ENCODE assay signal across 13 cellular contexts in genomic region chr1:24486296-24487065, GRCh38. TPM values are rescaled to one million over a fixed set of nuclear protein-coding genes. Genes with fewer than 3 reads are reported as not detected.
A peak's percentile ranks its signal among the peaks of the same experiment; 100 is the strongest.
DNase-seq lines count a peak whose midpoint lies in the region; ATAC-seq and TF ChIP-seq lines count a peak whose summit lies in the region.
"Had no signal": no experiment of that assay in that cellular context is flagged by ENCODE, and none has a peak within 500 bp of the region (broad histone marks: within the 10 kb centered on the region; RNA-seq: fewer than 3 reads in every experiment).

No MANE protein-coding gene starts in this region.

- peak overlapping the region; percentile 91 for H3K27ac Mint-ChIP-seq in activated CD4-positive, alpha-beta T cell treated with anti-CD3 and anti-CD28 coated beads for 36 hours
- H3K27ac Mint-ChIP-seq in activated T-cell treated with anti-CD3 and anti-CD28 coated beads, Interleukin-2, amount 50 U/mL, for 24 hours: peak overlapping the region; percentile 95
- peak overlapping the region; percentile 93 to 99 (median 97) for H3K27ac Mint-ChIP-seq in naive thymus-derived CD4-positive, alpha-beta T cell

- H3K4me3 ChIP-seq in naive thymus-derived CD4-positive, alpha-beta T cell (ENCODE audit: low read length): peak overlapping the region; percentile 11
- H3K4me3 ChIP-seq: cardiac muscle cell had no signal

- peaks cover 79% of the 10 kb centered on the region for H3K4me1 Mint-ChIP-seq in activated CD4-positive, alpha-beta T cell treated with anti-CD3 and anti-CD28 coated beads for 36 hours
- H3K4me1 Mint-ChIP-seq in activated T-cell treated with anti-CD3 and anti-CD28 coated beads, Interleukin-2, amount 50 U/mL, for 24 hours (ENCODE audit: low read depth): peaks cover 74% of the 10 kb centered on the region
- H3K4me1 Mint-ChIP-seq in naive thymus-derived CD4-positive, alpha-beta T cell: peaks cover 47 to 90% (median 76%) of the 10 kb centered on the region in 7 donors

- H3K27me3 Mint-ChIP-seq in activated CD4-positive, alpha-beta T cell treated with anti-CD3 and anti-CD28 coated beads for 36 hours: no peaks in the 10 kb centered on the region
- no peaks in the 10 kb centered on the region for H3K27me3 Mint-ChIP-seq in activated T-cell treated with anti-CD3 and anti-CD28 coated beads, Interleukin-2, amount 50 U/mL, for 24 hours
- H3K27me3 Mint-ChIP-seq in naive thymus-derived CD4-positive, alpha-beta T cell: no peaks in the 10 kb centered on the region

- intact Hi-C loops in activated CD4-positive, alpha-beta T cell treated with anti-CD3 and anti-CD28 coated beads for 36 hours (cut with DNase I, micrococcal nuclease): loop anchor here (5.0 to 10.0 kb wide), 3 partner anchors 101 to 538 kb away; no protein-coding TSS in a partner anchor
- intact Hi-C loops in naive thymus-derived CD4-positive, alpha-beta T cell (cut with micrococcal nuclease): loop anchor here (1.0 kb wide), 4 partner anchors 16 to 71 kb away; partner anchors contain the start of genes RCAN3 (in 2 of the 2) and NIPAL3 (in 1 of the 2)
- intact Hi-C loops in left colon (cut with DNase I, micrococcal nuclease): no loop called here

- peaks cover 6% of the 10 kb centered on the region for H3K9me3 ChIP-seq in KOPT-K1 (ENCODE audit: insufficient read depth, low read length, poor library complexity, severe bottlenecking)
- peaks cover 0 to 3% (median 0%) of the 10 kb centered on the region in 3 experiments for H3K9me3 ChIP-seq in naive thymus-derived CD4-positive, alpha-beta T cell (ENCODE audit: control insufficient read depth in 2 of 3, low read length in 3 of 3)

- DNase-seq in activated CD4-positive, alpha-beta T cell treated with anti-CD3 and anti-CD28 coated beads for 36 hours: peak; percentile 36
- DNase-seq in activated CD4-positive, alpha-beta T cell treated with anti-CD3 and anti-CD28 coated beads for 1 hour: no peak
- DNase-seq in activated T-cell treated with anti-CD3 and anti-CD28 coated beads, Interleukin-2, amount 50 U/mL, for 24 hours: peak; percentile 50
- peak in 7 of 9 donors; percentile 69 to 82 (median 77) for DNase-seq in naive thymus-derived CD4-positive, alpha-beta T cell
- DNase-seq in left colon (no peak), NCI-H1417 (lab: John Stamatoyannopoulos, UW) (no peak)
- DNase-seq: NCI-H1105 treated with DMSO at 0.1 percent for 48 hours, NCI-H226, posterior cingulate gyrus had no signal

- H3K36me3 Mint-ChIP-seq in activated CD4-positive, alpha-beta T cell treated with anti-CD3 and anti-CD28 coated beads for 36 hours (ENCODE audit: low read depth): peaks cover 26% of the 10 kb centered on the region
- peaks cover 6% of the 10 kb centered on the region for H3K36me3 Mint-ChIP-seq in activated T-cell treated with anti-CD3 and anti-CD28 coated beads, Interleukin-2, amount 50 U/mL, for 24 hours (ENCODE audit: low read depth)
- peaks cover under 1 to 38% (median 3%) of the 10 kb centered on the region in 5 donors for H3K36me3 Mint-ChIP-seq in naive thymus-derived CD4-positive, alpha-beta T cell

- no peaks in the 10 kb centered on the region for H3K36me3 ChIP-seq in KOPT-K1 (ENCODE audit: insufficient read depth, low read length)
- no peaks in the 10 kb centered on the region for H3K36me3 ChIP-seq in naive thymus-derived CD4-positive, alpha-beta T cell (ENCODE audit: control insufficient read depth in 2 of 3, insufficient read depth in 3 of 3, low read length in 3 of 3)
- H3K36me3 ChIP-seq: cardiac muscle cell had no signal

- no peaks in the 10 kb centered on the region for H3K27me3 ChIP-seq in naive thymus-derived CD4-positive, alpha-beta T cell (ENCODE audit: control insufficient read depth in 2 of 2, insufficient read depth in 2 of 2, low read length in 2 of 2)
- H3K27me3 ChIP-seq: cardiac muscle cell had no signal

- CTCF ChIA-PET in activated CD4-positive, alpha-beta T cell treated with anti-CD3 and anti-CD28 coated beads for 36 hours (lab: Charles Lee): interaction anchor here (0.6 to 3.0 kb wide), 12 partner anchors 16 to 587 kb away, joined by 3 to 11 read pairs (median 6); partner anchors contain the start of genes NIPAL3 and RCAN3
- CTCF ChIA-PET in naive thymus-derived CD4-positive, alpha-beta T cell (lab: Charles Lee): interaction anchor here (0.7 to 4.1 kb wide), 23 partner anchors 9 to 287 kb away, joined by 3 to 38 read pairs (median 4); partner anchors contain the start of genes NIPAL3 and RCAN3

- peaks cover 52 to 81% of the 10 kb centered on the region in 2 donors for H3K4me1 ChIP-seq in naive thymus-derived CD4-positive, alpha-beta T cell (ENCODE audit: control insufficient read depth in 2 of 2, insufficient read depth in 2 of 2, low read length in 2 of 2)

- H3K27ac ChIP-seq in KOPT-K1 (ENCODE audit: low read depth, low read length, poor library complexity, severe bottlenecking): peak overlapping the region; percentile 80
- peak overlapping the region; percentile 76 for H3K27ac ChIP-seq in naive thymus-derived CD4-positive, alpha-beta T cell (ENCODE audit: low read depth, low read length)
- H3K27ac ChIP-seq: cardiac muscle cell, VCaP had no signal

- peaks cover 1% of the 10 kb centered on the region for H3K9me3 Mint-ChIP-seq in activated CD4-positive, alpha-beta T cell treated with anti-CD3 and anti-CD28 coated beads for 36 hours (ENCODE audit: low read depth)
- peaks cover 6% of the 10 kb centered on the region for H3K9me3 Mint-ChIP-seq in activated T-cell treated with anti-CD3 and anti-CD28 coated beads, Interleukin-2, amount 50 U/mL, for 24 hours
- H3K9me3 Mint-ChIP-seq in naive thymus-derived CD4-positive, alpha-beta T cell: peaks cover 0 to 1% (median 0%) of the 10 kb centered on the region in 11 donors

- no peak for ATAC-seq in activated CD4-positive, alpha-beta T cell treated with anti-CD3 and anti-CD28 coated beads for 36 hours
- ATAC-seq in naive thymus-derived CD4-positive, alpha-beta T cell: peak; percentile 69
- ATAC-seq in left colon (no peak), SK-N-SH treated with all-trans-retinoic acid at 6 μM for 48 hours (no peak)

- peak overlapping the region; percentile 61 for H3K4me3 Mint-ChIP-seq in activated CD4-positive, alpha-beta T cell treated with anti-CD3 and anti-CD28 coated beads for 36 hours
- peak overlapping the region; percentile 74 for H3K4me3 Mint-ChIP-seq in activated T-cell treated with anti-CD3 and anti-CD28 coated beads, Interleukin-2, amount 50 U/mL, for 24 hours
- H3K4me3 Mint-ChIP-seq in naive thymus-derived CD4-positive, alpha-beta T cell: peak overlapping the region; percentile 70 to 86 (median 78)

- POLR2A ChIA-PET in activated CD4-positive, alpha-beta T cell treated with anti-CD3 and anti-CD28 coated beads for 36 hours (lab: Charles Lee): interaction anchor here (0.6 to 1.5 kb wide), 5 partner anchors 13 to 1983 kb away, joined by 3 to 10 read pairs (median 5); partner anchors contain the start of genes NIPAL3 and RCAN3
- POLR2A ChIA-PET in naive thymus-derived CD4-positive, alpha-beta T cell (lab: Charles Lee): interaction anchor here (0.6 to 21.4 kb wide), 22 partner anchors 9 to 298 kb away, joined by 3 to 929 read pairs (median 4); partner anchors contain the start of genes NIPAL3 and RCAN3

TF ChIP-seq in SK-N-SH treated with all-trans-retinoic acid at 6 μM for 48 hours, 23 proteins besides CTCF, POLR2A, EP300 and RAD21 (continues in another document):
- TF ChIP-seq RARB (CRISPR knock-in tag; IDR thresholded peaks at IDR 0.05): no peak
- no peak for TF ChIP-seq TSHZ2 (CRISPR knock-in tag; IDR thresholded peaks at IDR 0.05)
- no peak for TF ChIP-seq CSRNP3 (CRISPR knock-in tag; IDR thresholded peaks at IDR 0.05)
- TF ChIP-seq ZFP30 (CRISPR knock-in tag; IDR thresholded peaks at IDR 0.05): no peak
- TF ChIP-seq OSR1 (CRISPR knock-in tag; IDR thresholded peaks at IDR 0.05): no peak

RNA-seq across cellular contexts. Expression of gene RCAN3, which starts 16.2 kb away (rescaled TPM):
- 10 to 100 TPM; 62.3 to 67.5 TPM for total RNA-seq in activated CD4-positive, alpha-beta T cell treated with anti-CD3 and anti-CD28 coated beads for 36 hours
- total RNA-seq in naive thymus-derived CD4-positive, alpha-beta T cell: 100 to 1,000 TPM in 4 of 5 experiments, 10 to 100 TPM in 1; 68.5 to 247 (median 183) TPM
- polyA plus RNA-seq in naive thymus-derived CD4-positive, alpha-beta T cell: 100 to 1,000 TPM; 171 to 179 TPM
- total RNA-seq in left colon: 10 to 100 TPM; 12.8 to 15.4 TPM

Comparison
In these comparisons a context has a peak if more than half of its experiments do, and no peak if none do; other contexts are left out.
1. DNase-seq: peak in activated CD4-positive, alpha-beta T cell treated with anti-CD3 and anti-CD28 coated beads for 36 hours (single experiment), activated T-cell treated with anti-CD3 and anti-CD28 coated beads, Interleukin-2, amount 50 U/mL, for 24 hours (single experiment) and naive thymus-derived CD4-positive, alpha-beta T cell (7 of 9); none in activated CD4-positive, alpha-beta T cell treated with anti-CD3 and anti-CD28 coated beads for 1 hour (single experiment), left colon (0 of 2) and NCI-H1417 (0 of 3).
2. intact Hi-C loops: an anchor here in activated CD4-positive, alpha-beta T cell treated with anti-CD3 and anti-CD28 coated beads for 36 hours (5.0 to 10.0 kb wide) and naive thymus-derived CD4-positive, alpha-beta T cell (1.0 kb wide); none called in left colon.
3. Peak in every context shown above with its lines, with median percentiles within 50 percentile points of each other: H3K27ac Mint-ChIP-seq and H3K4me3 Mint-ChIP-seq.